ENCODE assay signal across 12 cellular contexts in the genomic region with DNA sequence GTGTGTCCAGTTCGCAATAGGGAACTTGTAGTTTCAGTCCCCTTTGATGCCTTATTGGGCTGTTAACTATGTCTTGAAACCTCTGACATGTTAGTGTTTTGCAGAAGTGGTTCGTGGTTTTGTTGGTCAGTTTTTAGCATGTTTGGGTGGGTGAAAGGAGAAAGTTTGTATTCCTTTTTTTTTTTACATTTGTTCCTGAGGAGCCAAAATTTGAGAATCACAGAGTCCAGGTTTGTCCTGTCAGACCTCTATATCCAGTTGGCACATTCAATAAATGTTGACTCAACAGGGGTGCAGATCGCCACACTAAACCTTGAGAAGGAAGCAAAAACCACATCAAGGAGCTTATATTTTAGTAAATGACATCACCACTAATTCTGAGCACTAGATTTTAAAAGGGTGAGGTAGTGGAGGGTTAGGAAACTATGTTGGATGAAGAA. TPM values are rescaled to one million over a fixed set of nuclear protein-coding genes. Genes with fewer than 3 reads are reported as not detected.
DNase-seq lines count a peak whose midpoint lies in the region; ATAC-seq and TF ChIP-seq lines count a peak whose summit lies in the region.
"Had no signal": no experiment of that assay in that cellular context is flagged by ENCODE, and none has a peak within 500 bp of the region (broad histone marks: within the 10 kb centered on the region; RNA-seq: fewer than 3 reads in every experiment).

No MANE protein-coding gene starts in this region.

- H3K4me1 ChIP-seq in KMS-11 (ENCODE audit: low read depth, poor library complexity, severe bottlenecking), result peaks cover 34% of the 10 kb centered on the region

- DNase-seq in GM12865 (ENCODE audit: low read depth) (peak; percentile 39), astrocyte of the spinal cord (ENCODE audit: low read depth, low spot score) (peak; percentile 61), lower leg skin (ENCODE audit: low spot score in 2 of 2) (no peak), AG20443 (ENCODE audit: low spot score) (no peak), erythroblast (lab: John Stamatoyannopoulos, UW) (no peak), NCI-H510A treated with DMSO at 0.1 percent for 48 hours (lab: John Stamatoyannopoulos, UW) (no peak)
- DNase-seq: activated CD8-positive, alpha-beta memory T cell treated with anti-CD3 and anti-CD28 coated beads, Interleukin-2, amount 50 U/mL, for 4 hours; hippocampal formation; naive thymus-derived CD4-positive, alpha-beta T cell; NCI-H2029 had no signal

- intact Hi-C loops in lower leg skin (cut with DNase I; ENCODE audit: low total_unique reads), result no loop called here

- H4K20me1 ChIP-seq in KMS-11 (ENCODE audit: insufficient read depth), result no peaks in the 10 kb centered on the region

- WGBS in lower leg skin, 2 donors, result 82 to 84% methylated on average over 3 of the region's 3 CpGs

- H3K4me3 ChIP-seq in GM12865 (ENCODE audit: low read depth, low read length), result no peak overlapping the region
- H3K4me3 ChIP-seq in KMS-11 (IDR thresholded peaks at IDR 0.05; ENCODE audit: insufficient read depth, low read depth, low read length), result no peak overlapping the region
- H3K4me3 ChIP-seq in astrocyte of the spinal cord (ENCODE audit: low read depth, low read length), result no peak overlapping the region
- H3K4me3 ChIP-seq in lower leg skin (ENCODE audit: low read depth, poor library complexity, severe bottlenecking), result no peak overlapping the region

- H3K27ac ChIP-seq in KMS-11, result no peak overlapping the region

- no peak overlapping the region for H2AFZ ChIP-seq in KMS-11 (ENCODE audit: low read depth)

- H3K79me2 ChIP-seq in KMS-11 (ENCODE audit: insufficient read depth, low read depth), result 0 out of 2 replicates have a peak, but pooled peaks cover 6% of the 10 kb centered on the region

- no peak for TF ChIP-seq POLR2A in lower leg skin (IDR thresholded peaks at IDR 0.05)
- TF ChIP-seq POLR2A in erythroblast (IDR thresholded peaks at IDR 0.05; ENCODE audit: low read length), result no peak

- peak; percentile 55 for ATAC-seq in GM21515 (IDR thresholded peaks at IDR 0.05; ENCODE audit: unreplicated experiment)
- ATAC-seq: naive thymus-derived CD4-positive, alpha-beta T cell had no signal

- no peaks in the 10 kb centered on the region for H3K27me3 ChIP-seq in KMS-11 (ENCODE audit: insufficient read depth, low read depth)

- TF ChIP-seq CTCF in GM12865 (IDR thresholded peaks at IDR 0.05; ENCODE audit: insufficient read depth, low read depth, low read length, missing control alignments) (no peak), KMS-11 (conservative IDR thresholded peaks at IDR 0.05; ENCODE audit: low read depth, low read length) (no peak), astrocyte of the spinal cord (IDR thresholded peaks at IDR 0.05; ENCODE audit: low read depth, low read length) (no peak), lower leg skin (IDR thresholded peaks at IDR 0.05) (no peak)

- in situ Hi-C loops in astrocyte of the spinal cord (cut with HindIII; ENCODE audit: low sequenced_read_pairs), result no loop called here

- peak overlapping the region; percentile 40 for H3K4me2 ChIP-seq in KMS-11

- H3K9ac ChIP-seq in KMS-11, result no peak overlapping the region

- no peaks in the 10 kb centered on the region for H3K36me3 ChIP-seq in KMS-11 (ENCODE audit: insufficient read depth)

RNA-seq across cellular contexts. Expression of gene DLG3, which starts 26.2 kb away (rescaled TPM):
- total RNA-seq in lower leg skin, result 10 to 100 TPM; 26.1 to 40.2 (median 35.9) TPM

RNA-seq across cellular contexts. Expression of gene GDPD2, which starts 47.8 kb away (rescaled TPM):
- total RNA-seq in lower leg skin, result 10 to 100 TPM; 12.8 to 32.9 (median 22.8) TPM

Comparison
In these comparisons a context has a peak if more than half of its experiments do, and no peak if none do; other contexts are left out.
1. DNase-seq: peak in GM12865 (single experiment) and astrocyte of the spinal cord (single experiment); none in lower leg skin (0 of 2), AG20443 (single experiment), erythroblast (0 of 2) and NCI-H510A treated with DMSO at 0.1 percent for 48 hours (single experiment).